Comparison of ENCODE assay signal across 21 cellular contexts in genomic region chr5:93184041-93184440, GRCh38.
DNase-seq lines count a peak whose midpoint lies in the region; ATAC-seq and TF ChIP-seq lines count a peak whose summit lies in the region.
"Had no signal": no experiment of that assay in that cellular context is flagged by ENCODE, and none has a peak within 500 bp of the region (broad histone marks: within the 10 kb centered on the region; RNA-seq: fewer than 3 reads in every experiment).

No MANE protein-coding gene starts in this region.

- no peaks in the 10 kb centered on the region for H3K36me3 ChIP-seq in HCT116 (ENCODE audit: control insufficient read depth in 1 of 2, insufficient read depth in 2 of 2, low read length in 2 of 2)
- H3K36me3 ChIP-seq: BE2C; BLaER1 treated with 17β-estradiol and CSF1 and Interleukin-3, amounts not matched to agents 10 nM and 100 nM had no signal

- CTCF ChIA-PET in HCT116 (lab: Charles Lee) = no interaction called here

- no peaks in the 10 kb centered on the region for H3K79me2 ChIP-seq in HCT116 (ENCODE audit: insufficient read depth, low read length)

- H3K27ac ChIP-seq in HCT116 (ENCODE audit: low read depth, low read length) = peak overlapping the region; percentile 79; the same call in 1 of the 2 replicates
- H3K27ac ChIP-seq: A549; BLaER1 treated with 17β-estradiol and CSF1 and Interleukin-3, amounts not matched to agents 10 nM and 100 nM had no signal

- DNase-seq in HCT116 (ENCODE audit: low read depth, low spot score) (no peak), fibroblast of peridontal ligament (ENCODE audit: extremely low read depth) (peak; percentile 71), stromal cell of bone marrow (ENCODE audit: low read depth) (peak; percentile 44)
- DNase-seq: 8988T; ACHN; AML-193; BE2C; Calu3; CD4-positive, alpha-beta T cell; COR-L47; DMS53; DMS79 treated with DMSO at 0.1 percent for 48 hours; H9; HFFc6 had no signal

- no peak for TF ChIP-seq RAD21 in HCT116 (IDR thresholded peaks at IDR 0.05; ENCODE audit: low read depth)

- H3K9me3 ChIP-seq in HCT116 (ENCODE audit: control insufficient read depth in 1 of 2, insufficient read depth in 1 of 2, low read depth in 1 of 2, low read length in 2 of 2) = no peaks in the 10 kb centered on the region
- H3K9me3 ChIP-seq: A549, BE2C had no signal

- H4K20me1 ChIP-seq in HCT116 (ENCODE audit: insufficient read depth) = no peaks in the 10 kb centered on the region; the same call in 1 of the 2 replicates
- H4K20me1 ChIP-seq: BLaER1 treated with 17β-estradiol and CSF1 and Interleukin-3, amounts not matched to agents 10 nM and 100 nM had no signal

- no peak for TF ChIP-seq CTCF in HCT116 (IDR thresholded peaks at IDR 0.05 in 2 of 3, conservative IDR thresholded peaks at IDR 0.05 in 1 of 3; ENCODE audit: borderline replicate concordance in 1 of 3, insufficient read depth in 1 of 3, low read depth in 2 of 3, low read length in 2 of 3)

- no peak overlapping the region for H3K4me3 ChIP-seq in HCT116 (replicated peaks in 1 of 2; ENCODE audit: low read depth in 1 of 2, low read length in 2 of 2)
- H3K4me3 ChIP-seq: A549; BLaER1 treated with 17β-estradiol and CSF1 and Interleukin-3, amounts not matched to agents 10 nM and 100 nM; GM12878; GM23338 had no signal

- TF ChIP-seq POLR2A in HCT116 (IDR thresholded peaks at IDR 0.05; ENCODE audit: borderline replicate concordance, extremely low read depth, insufficient read depth, insufficient read length) = no peak

- no peak overlapping the region for H3K4me2 ChIP-seq in HCT116 (ENCODE audit: low read length)
- H3K4me2 ChIP-seq: A549; BLaER1 treated with 17β-estradiol and CSF1 and Interleukin-3, amounts not matched to agents 10 nM and 100 nM; GM23338 had no signal

- RAD21 ChIA-PET in HCT116 (lab: Charles Lee; ENCODE audit: low non-redundant PET in 1 of 2, low total read pairs in 2 of 2, uncharacterized antibody in 2 of 2, unreplicated experiment in 2 of 2) = no interaction called here

- no TSS peak for BruUV-seq in HCT116 (replicated peaks; lab: Mats Ljungman, UMichigan)

- POLR2A ChIA-PET in HCT116 (lab: Charles Lee) = no interaction called here

- H3K9ac ChIP-seq in HCT116 (ENCODE audit: low read length) = no peak overlapping the region
- H3K9ac ChIP-seq: BLaER1 treated with 17β-estradiol and CSF1 and Interleukin-3, amounts not matched to agents 10 nM and 100 nM had no signal

- H3K4me1 ChIP-seq in HCT116 (ENCODE audit: control insufficient read depth in 1 of 2, insufficient read depth in 2 of 2, low read length in 2 of 2) = peaks cover 20 to 32% of the 10 kb centered on the region in 2 experiments
- H3K4me1 ChIP-seq: BE2C had no signal

- H3K27me3 ChIP-seq in HCT116 (ENCODE audit: insufficient read depth, low read length) = no peaks in the 10 kb centered on the region
- H3K27me3 ChIP-seq: BE2C; BLaER1 treated with 17β-estradiol and CSF1 and Interleukin-3, amounts not matched to agents 10 nM and 100 nM had no signal

- H3K9me2 ChIP-seq in HCT116 (ENCODE audit: insufficient read depth) = no peaks in the 10 kb centered on the region

- H2AFZ ChIP-seq in HCT116 (ENCODE audit: low read depth, low read length, poor library complexity, severe bottlenecking) = no peak overlapping the region
- H2AFZ ChIP-seq: GM23338 had no signal

- intact Hi-C loops in HCT116 (cut with micrococcal nuclease) = no loop called here

- ATAC-seq in HCT116 = no peak
- no peak for ATAC-seq in HG03175 (IDR thresholded peaks at IDR 0.05; ENCODE audit: unreplicated experiment)
- ATAC-seq in HG02763 (IDR thresholded peaks at IDR 0.05; ENCODE audit: unreplicated experiment) = no peak
- no peak for ATAC-seq in GM21515 (IDR thresholded peaks at IDR 0.05; ENCODE audit: unreplicated experiment)
- ATAC-seq: A549, GM12878, GM23338 had no signal

TF ChIP-seq in HCT116, 20 proteins besides CTCF, POLR2A, EP300 and RAD21:
- TF ChIP-seq EZH2phosphoT487 (IDR thresholded peaks at IDR 0.05; ENCODE audit: borderline replicate concordance) = no peak
- TF ChIP-seq POLR2AphosphoS5 (IDR thresholded peaks at IDR 0.05; ENCODE audit: low read depth, low read length) = no peak
